In the genomic region with DNA sequence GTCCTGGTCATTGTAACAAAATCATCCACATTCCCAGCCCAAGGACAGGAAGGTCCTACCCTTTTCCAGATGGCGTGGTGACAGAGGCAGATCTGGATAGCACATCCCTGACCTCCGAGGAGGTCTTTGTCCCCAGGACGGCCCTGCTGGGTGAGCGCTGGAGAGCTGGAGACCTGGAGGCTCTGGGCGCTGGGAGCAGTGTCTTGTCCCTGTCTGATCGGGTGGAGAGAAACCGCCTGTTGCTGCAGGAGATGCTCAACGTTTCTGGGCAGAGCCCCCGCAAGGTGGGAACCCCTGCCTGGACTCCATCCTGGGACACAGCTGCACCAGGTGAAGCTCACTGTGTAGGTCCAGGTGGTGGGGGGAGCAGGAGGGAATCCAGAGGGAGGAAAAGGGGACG, we compare ENCODE assay signal across 25 cellular contexts. TPM values are rescaled to one million over a fixed set of nuclear protein-coding genes. Genes with fewer than 3 reads are reported as not detected.
"Had no signal": no experiment of that assay in that cellular context is flagged by ENCODE, and none has a peak within 500 bp of the region (broad histone marks: within the 10 kb centered on the region; RNA-seq: fewer than 3 reads in every experiment).

No MANE protein-coding gene starts in this region.

- DNase-seq: activated CD4-positive, alpha-beta memory T cell treated with anti-CD3 and anti-CD28 coated beads for 36 hours; activated CD4-positive, alpha-beta T cell treated with anti-CD3 and anti-CD28 coated beads, Interleukin-2, amount 10 ng/mL, durations not matched to agents 7 days and 5 days; activated CD4-positive, CD25-positive, alpha-beta regulatory T cell; activated CD8-positive, alpha-beta memory T cell treated with anti-CD3 and anti-CD28 coated beads for 24 hours; activated gamma-delta T cell; activated naive CD4-positive, alpha-beta T cell treated with anti-CD3 and anti-CD28 coated beads for 36 hours; activated T-cell treated with anti-CD3 and anti-CD28 coated beads, Interleukin-2, amount 50 U/mL, for 4 hours; amygdala; NCI-H1092; NCI-H1417; NCI-H1694; NCI-H2029; NCI-H2107; NCI-H2171 treated with DMSO at 0.1 percent for 48 hours; NCI-H226; PC-3; SHP77; T-helper 1 cell had no signal

- FAIRE-seq: astrocyte, RCC 7860 had no signal

- H3K4me1 Mint-ChIP-seq: central memory CD8-positive, alpha-beta T cell had no signal

- H3K9me3 Mint-ChIP-seq: activated CD4-positive, alpha-beta memory T cell treated with anti-CD3 and anti-CD28 coated beads for 36 hours; activated CD4-positive, alpha-beta T cell treated with anti-CD3 and anti-CD28 coated beads, Interleukin-2, amount 10 ng/mL, durations not matched to agents 7 days and 5 days; activated naive CD4-positive, alpha-beta T cell treated with anti-CD3 and anti-CD28 coated beads for 36 hours; activated T-cell treated with anti-CD3 and anti-CD28 coated beads, Interleukin-2, amount 50 U/mL, for 4 hours; central memory CD8-positive, alpha-beta T cell had no signal

- ATAC-seq: activated T-cell treated with anti-CD3 and anti-CD28 coated beads, Interleukin-2, amount 50 U/mL, for 4 hours; PC-3 had no signal

- H3K4me3 Mint-ChIP-seq: activated CD4-positive, alpha-beta memory T cell treated with anti-CD3 and anti-CD28 coated beads for 36 hours; activated CD4-positive, alpha-beta T cell treated with anti-CD3 and anti-CD28 coated beads, Interleukin-2, amount 10 ng/mL, durations not matched to agents 7 days and 5 days; activated naive CD4-positive, alpha-beta T cell treated with anti-CD3 and anti-CD28 coated beads for 36 hours; activated naive CD8-positive, alpha-beta T cell; activated T-cell treated with anti-CD3 and anti-CD28 coated beads, Interleukin-2, amount 50 U/mL, for 4 hours; brain; central memory CD8-positive, alpha-beta T cell had no signal

- H3K4me2 ChIP-seq: KMS-11 had no signal

- H3K27ac Mint-ChIP-seq: activated CD4-positive, alpha-beta memory T cell treated with anti-CD3 and anti-CD28 coated beads for 36 hours; activated CD4-positive, alpha-beta T cell treated with anti-CD3 and anti-CD28 coated beads, Interleukin-2, amount 10 ng/mL, durations not matched to agents 7 days and 5 days; activated naive CD4-positive, alpha-beta T cell treated with anti-CD3 and anti-CD28 coated beads for 36 hours; activated naive CD8-positive, alpha-beta T cell had no signal

- H3K9ac ChIP-seq: KMS-11 had no signal

- H3K27ac ChIP-seq: KMS-11, VCaP had no signal

- H3K36me3 Mint-ChIP-seq: activated CD4-positive, alpha-beta memory T cell treated with anti-CD3 and anti-CD28 coated beads for 36 hours; activated naive CD8-positive, alpha-beta T cell; brain had no signal

RNA-seq across cellular contexts. Expression of gene KIAA1614, which starts 4.1 kb away (rescaled TPM):
- total RNA-seq: activated CD4-positive, alpha-beta memory T cell treated with anti-CD3 and anti-CD28 coated beads for 36 hours; activated naive CD4-positive, alpha-beta T cell treated with anti-CD3 and anti-CD28 coated beads for 36 hours; PC-3 had no signal
